ENCODE assay signal across 1 cellular context in genomic region chr5:171920765-171921391, GRCh38.
TF ChIP-seq lines count a peak whose summit lies in the region.

No MANE protein-coding gene starts in this region.

TF ChIP-seq in GM23338, 12 proteins besides CTCF, POLR2A, EP300 and RAD21 (continued from another document):
- no peak for TF ChIP-seq REST (IDR thresholded peaks at IDR 0.05; ENCODE audit: unreplicated experiment)
- TF ChIP-seq ZNF331 (CRISPR knock-in tag; IDR thresholded peaks at IDR 0.05; ENCODE audit: low read depth), result no peak
- TF ChIP-seq NANOG (IDR thresholded peaks at IDR 0.05; ENCODE audit: borderline replicate concordance), result no peak
- no peak for TF ChIP-seq POLR2AphosphoS5 (IDR thresholded peaks at IDR 0.05; ENCODE audit: low read depth)
- no peak for TF ChIP-seq STAT1 (IDR thresholded peaks at IDR 0.05; ENCODE audit: unreplicated experiment)
- no peak for TF ChIP-seq JUNB (IDR thresholded peaks at IDR 0.05; ENCODE audit: unreplicated experiment)
- no peak for TF ChIP-seq EZH2 (IDR thresholded peaks at IDR 0.05; ENCODE audit: low read depth, unreplicated experiment)
- TF ChIP-seq, protein P1, sequence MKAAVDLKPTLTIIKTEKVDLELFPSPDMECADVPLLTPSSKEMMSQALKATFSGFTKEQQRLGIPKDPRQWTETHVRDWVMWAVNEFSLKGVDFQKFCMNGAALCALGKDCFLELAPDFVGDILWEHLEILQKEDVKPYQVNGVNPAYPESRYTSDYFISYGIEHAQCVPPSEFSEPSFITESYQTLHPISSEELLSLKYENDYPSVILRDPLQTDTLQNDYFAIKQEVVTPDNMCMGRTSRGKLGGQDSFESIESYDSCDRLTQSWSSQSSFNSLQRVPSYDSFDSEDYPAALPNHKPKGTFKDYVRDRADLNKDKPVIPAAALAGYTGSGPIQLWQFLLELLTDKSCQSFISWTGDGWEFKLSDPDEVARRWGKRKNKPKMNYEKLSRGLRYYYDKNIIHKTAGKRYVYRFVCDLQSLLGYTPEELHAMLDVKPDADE (IDR thresholded peaks at IDR 0.05), result no peak
TF ChIP-seq in GM23338: peak in this region for 0.
